Comparison of ENCODE assay signal across 1 cellular context in genomic region chr6:111483736-111484654, GRCh38.
TF ChIP-seq lines count a peak whose summit lies in the region.

No MANE protein-coding gene starts in this region.

TF ChIP-seq in HepG2, 621 proteins besides CTCF, POLR2A, EP300 and RAD21 (continued from another document and continues in another):
- TF ChIP-seq PREB (CRISPR knock-in tag; IDR thresholded peaks at IDR 0.05) (no peak), SKIL (CRISPR knock-in tag; IDR thresholded peaks at IDR 0.05; ENCODE audit: borderline replicate concordance) (no peak), BHLHE40 (IDR thresholded peaks at IDR 0.05; ENCODE audit: low read length) (peak; percentile 85), NR0B2 (CRISPR knock-in tag; IDR thresholded peaks at IDR 0.05) (peak; percentile 41), MIXL1 (CRISPR knock-in tag; IDR thresholded peaks at IDR 0.05) (0 out of 2 replicates have a peak, but pooled peaks have one; percentile 8), ZNF841 (CRISPR knock-in tag; IDR thresholded peaks at IDR 0.05; ENCODE audit: borderline replicate concordance) (0 out of 2 replicates have a peak, but pooled peaks have one; percentile 19), TRIM22 (IDR thresholded peaks at IDR 0.05) (no peak), NFKBIZ (CRISPR knock-in tag; IDR thresholded peaks at IDR 0.05) (no peak; the same call in 1 of the 2 replicates), ZNF124 (CRISPR knock-in tag; IDR thresholded peaks at IDR 0.05) (peak; percentile 82), MBNL3 (CRISPR knock-in tag; conservative IDR thresholded peaks at IDR 0.05) (no peak), TEAD3 (CRISPR knock-in tag; optimal IDR thresholded peaks at IDR 0.05; ENCODE audit: borderline replicate concordance) (peak; percentile 91), ZSCAN30 (CRISPR knock-in tag; IDR thresholded peaks at IDR 0.05) (peak; percentile 48; the same call in 1 of the 2 replicates), ATF2 (CRISPR knock-in tag; IDR thresholded peaks at IDR 0.05) (peak; percentile 70), ZNF10 (CRISPR knock-in tag; IDR thresholded peaks at IDR 0.05; ENCODE audit: borderline replicate concordance, low read depth) (no peak), ESRRA (CRISPR knock-in tag; IDR thresholded peaks at IDR 0.05; ENCODE audit: low read depth) (no peak), NCOR1 (IDR thresholded peaks at IDR 0.05; ENCODE audit: borderline replicate concordance, low read length) (no peak), PLSCR1 (CRISPR knock-in tag; IDR thresholded peaks at IDR 0.05; ENCODE audit: borderline replicate concordance) (no peak), ZNF557 (CRISPR knock-in tag; IDR thresholded peaks at IDR 0.05) (peak; percentile 31; the same call in 1 of the 2 replicates), GLMP (CRISPR knock-in tag; IDR thresholded peaks at IDR 0.05; ENCODE audit: borderline replicate concordance) (no peak), ZNF121 (CRISPR knock-in tag; IDR thresholded peaks at IDR 0.05) (peak; percentile 37; the same call in 1 of the 2 replicates), ZNF101 (CRISPR knock-in tag; IDR thresholded peaks at IDR 0.05; ENCODE audit: borderline replicate concordance, low read depth) (no peak), ZNF563 (CRISPR knock-in tag; IDR thresholded peaks at IDR 0.05) (no peak; the same call in 1 of the 2 replicates), TFDP2 (CRISPR knock-in tag; IDR thresholded peaks at IDR 0.05) (peak; percentile 72), ISL2 (CRISPR knock-in tag; IDR thresholded peaks at IDR 0.05) (peak; percentile 63; the same call in 1 of the 2 replicates), MLXIP (CRISPR knock-in tag; IDR thresholded peaks at IDR 0.05; ENCODE audit: borderline replicate concordance) (no peak), ZNF788 (CRISPR knock-in tag; IDR thresholded peaks at IDR 0.05; ENCODE audit: borderline replicate concordance) (no peak; the same call in 1 of the 2 replicates), BCL6 (CRISPR knock-in tag; IDR thresholded peaks at IDR 0.05) (peak; percentile 54; the same call in 1 of the 2 replicates), ZNF460 (CRISPR knock-in tag; IDR thresholded peaks at IDR 0.05; ENCODE audit: borderline replicate concordance) (no peak; the same call in 1 of the 2 replicates), FOXA1 (IDR thresholded peaks at IDR 0.05) (no peak), FOXA1 (CRISPR knock-in tag; IDR thresholded peaks at IDR 0.05) (no peak), TP53 (CRISPR knock-in tag; conservative IDR thresholded peaks at IDR 0.05) (peak; percentile 100), ZNF546 (CRISPR knock-in tag; conservative IDR thresholded peaks at IDR 0.05) (peak; percentile 31; the same call in 1 of the 2 replicates), ZMAT3 (CRISPR knock-in tag; conservative IDR thresholded peaks at IDR 0.05) (no peak; the same call in 1 of the 2 replicates), ZNF768 (CRISPR knock-in tag; IDR thresholded peaks at IDR 0.05) (peak; percentile 73; the same call in 1 of the 2 replicates), ARNTL (CRISPR knock-in tag; IDR thresholded peaks at IDR 0.05) (no peak; the same call in 1 of the 2 replicates), DNMT1 (CRISPR knock-in tag; IDR thresholded peaks at IDR 0.05) (no peak), ZNF530 (CRISPR knock-in tag; IDR thresholded peaks at IDR 0.05; ENCODE audit: low read depth) (no peak), ZNF326 (CRISPR knock-in tag; IDR thresholded peaks at IDR 0.05; ENCODE audit: borderline replicate concordance) (no peak), TBP (CRISPR knock-in tag; IDR thresholded peaks at IDR 0.05) (no peak), ZNF709 (CRISPR knock-in tag; IDR thresholded peaks at IDR 0.05) (peak; percentile 90; the same call in 1 of the 2 replicates), CHCHD3 (CRISPR knock-in tag; IDR thresholded peaks at IDR 0.05) (no peak), SAP130 (CRISPR knock-in tag; IDR thresholded peaks at IDR 0.05; ENCODE audit: low read depth) (peak; percentile 86), DRAP1 (CRISPR knock-in tag; IDR thresholded peaks at IDR 0.05) (peak; percentile 87), CERS6 (CRISPR knock-in tag; IDR thresholded peaks at IDR 0.05) (no peak), SP1 (IDR thresholded peaks at IDR 0.05) (no peak), SP1 (CRISPR knock-in tag; IDR thresholded peaks at IDR 0.05) (no peak; the same call in 1 of the 2 replicates), SALL2 (CRISPR knock-in tag; IDR thresholded peaks at IDR 0.05) (peak; percentile 84), MLLT10 (CRISPR knock-in tag; IDR thresholded peaks at IDR 0.05) (no peak), AHR (CRISPR knock-in tag; IDR thresholded peaks at IDR 0.05) (peak; percentile 92), ZKSCAN5 (CRISPR knock-in tag; IDR thresholded peaks at IDR 0.05) (0 out of 2 replicates have a peak, but pooled peaks have one; percentile 65), TBX2 (CRISPR knock-in tag; IDR thresholded peaks at IDR 0.05; ENCODE audit: borderline replicate concordance) (peak; percentile 86), BRF2 (CRISPR knock-in tag; IDR thresholded peaks at IDR 0.05) (peak; percentile 77), ZNF597 (CRISPR knock-in tag; IDR thresholded peaks at IDR 0.05) (no peak)
